In the genomic region with DNA sequence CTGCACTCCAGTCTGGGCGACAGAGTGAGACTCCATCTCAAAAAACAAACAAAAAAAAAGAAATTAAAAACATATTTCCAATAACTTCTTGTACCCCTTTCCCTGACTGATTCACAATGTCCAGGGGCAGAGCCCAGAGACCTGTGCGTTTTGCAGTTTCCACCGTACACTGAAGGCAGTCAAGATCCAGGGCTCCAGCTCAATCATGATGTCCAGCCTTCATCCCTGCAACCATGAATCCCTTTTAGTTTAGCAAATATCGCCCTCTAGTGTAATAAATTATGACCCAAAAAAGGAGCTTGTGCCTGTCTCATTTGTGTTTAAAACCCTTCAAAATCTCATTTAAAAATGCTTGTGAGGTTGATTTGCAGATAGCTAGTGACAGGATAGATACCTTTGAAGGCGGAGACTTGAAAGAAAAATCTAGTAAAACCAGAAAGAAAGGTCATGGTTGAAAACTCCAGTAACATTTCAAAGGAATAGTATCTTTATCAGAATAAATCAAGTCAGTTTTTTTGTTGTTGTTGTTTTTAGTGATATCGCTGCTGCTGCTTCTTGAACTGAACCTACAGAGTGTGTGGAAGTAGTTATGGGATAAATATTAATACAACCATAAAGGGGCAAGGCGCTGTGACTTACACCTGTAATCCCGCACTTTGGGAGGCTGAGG, we compare ENCODE assay signal across 1 cellular context.
A peak's percentile ranks its signal among the peaks of the same experiment; 100 is the strongest.
TF ChIP-seq lines count a peak whose summit lies in the region.

No MANE protein-coding gene starts in this region.

TF ChIP-seq in HepG2, 621 proteins besides CTCF, POLR2A, EP300 and RAD21 (continued from another document and continues in another):
- TF ChIP-seq KLF11 (CRISPR knock-in tag; IDR thresholded peaks at IDR 0.05) (0 out of 2 replicates have a peak, but pooled peaks have one; percentile 33), MIXL1 (CRISPR knock-in tag; IDR thresholded peaks at IDR 0.05) (peak; percentile 86), ZSCAN12 (CRISPR knock-in tag; IDR thresholded peaks at IDR 0.05) (no peak), ZNF484 (CRISPR knock-in tag; IDR thresholded peaks at IDR 0.05; ENCODE audit: borderline replicate concordance, low read depth) (no peak), ZNF629 (CRISPR knock-in tag; conservative IDR thresholded peaks at IDR 0.05) (peak; percentile 57), PPARG (CRISPR knock-in tag; conservative IDR thresholded peaks at IDR 0.05) (peak; percentile 22; the same call in 1 of the 2 replicates), SMAD3 (CRISPR knock-in tag; IDR thresholded peaks at IDR 0.05) (peak; percentile 1; the same call in 1 of the 2 replicates), MED8 (CRISPR knock-in tag; IDR thresholded peaks at IDR 0.05; ENCODE audit: insufficient replicate concordance) (no peak), ZNF367 (CRISPR knock-in tag; IDR thresholded peaks at IDR 0.05; ENCODE audit: borderline replicate concordance) (no peak), ZSCAN25 (CRISPR knock-in tag; IDR thresholded peaks at IDR 0.05) (peak; percentile 36; the same call in 1 of the 2 replicates), ZNF766 (CRISPR knock-in tag; IDR thresholded peaks at IDR 0.05; ENCODE audit: borderline replicate concordance) (no peak), SIX1 (CRISPR knock-in tag; IDR thresholded peaks at IDR 0.05; ENCODE audit: borderline replicate concordance) (0 out of 2 replicates have a peak, but pooled peaks have one; percentile 17), THYN1 (CRISPR knock-in tag; IDR thresholded peaks at IDR 0.05; ENCODE audit: borderline replicate concordance, low read depth) (0 out of 2 replicates have a peak, but pooled peaks have one; percentile 87), AGO2 (optimal IDR thresholded peaks at IDR 0.05; ENCODE audit: low read depth, low read length) (no peak), DMAP1 (CRISPR knock-in tag; IDR thresholded peaks at IDR 0.05) (no peak), SATB2 (CRISPR knock-in tag; IDR thresholded peaks at IDR 0.05) (no peak), ZNF530 (CRISPR knock-in tag; IDR thresholded peaks at IDR 0.05; ENCODE audit: low read depth) (no peak), FIP1L1 (IDR thresholded peaks at IDR 0.05; ENCODE audit: borderline replicate concordance, insufficient read depth, low read depth, low read length) (no peak), ZNF354B (CRISPR knock-in tag; IDR thresholded peaks at IDR 0.05) (peak; percentile 74; the same call in 1 of the 2 replicates), THAP11 (CRISPR knock-in tag; IDR thresholded peaks at IDR 0.05) (peak; percentile 23; the same call in 1 of the 2 replicates), FOSL2 (CRISPR knock-in tag; IDR thresholded peaks at IDR 0.05) (peak; percentile 11; the same call in 1 of the 2 replicates), ZNF7 (CRISPR knock-in tag; IDR thresholded peaks at IDR 0.05) (no peak), RFXANK (CRISPR knock-in tag; IDR thresholded peaks at IDR 0.05) (no peak), HOXA9 (CRISPR knock-in tag; IDR thresholded peaks at IDR 0.05; ENCODE audit: borderline replicate concordance) (no peak), RBAK (CRISPR knock-in tag; IDR thresholded peaks at IDR 0.05) (no peak), ZNF720 (CRISPR knock-in tag; IDR thresholded peaks at IDR 0.05) (no peak), NCOA5 (CRISPR knock-in tag; IDR thresholded peaks at IDR 0.05) (no peak), SMC3 (IDR thresholded peaks at IDR 0.05; ENCODE audit: low read length) (peak; percentile 93), RNF2 (conservative IDR thresholded peaks at IDR 0.05; ENCODE audit: low read depth) (no peak), NFE2L1 (CRISPR knock-in tag; IDR thresholded peaks at IDR 0.05; ENCODE audit: borderline replicate concordance) (no peak), FOXK1 (CRISPR knock-in tag; IDR thresholded peaks at IDR 0.05; ENCODE audit: borderline replicate concordance, low read depth) (no peak), ZBTB38 (CRISPR knock-in tag; IDR thresholded peaks at IDR 0.05) (no peak), ZNF674 (CRISPR knock-in tag; IDR thresholded peaks at IDR 0.05; ENCODE audit: low read depth) (no peak)
- TF ChIP-seq, protein P1, sequence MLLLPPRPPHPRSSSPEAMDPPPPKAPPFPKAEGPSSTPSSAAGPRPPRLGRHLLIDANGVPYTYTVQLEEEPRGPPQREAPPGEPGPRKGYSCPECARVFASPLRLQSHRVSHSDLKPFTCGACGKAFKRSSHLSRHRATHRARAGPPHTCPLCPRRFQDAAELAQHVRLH (CRISPR knock-in tag; IDR thresholded peaks at IDR 0.05; ENCODE audit: borderline replicate concordance, low read depth), result no peak
- TF ChIP-seq, protein P2, sequence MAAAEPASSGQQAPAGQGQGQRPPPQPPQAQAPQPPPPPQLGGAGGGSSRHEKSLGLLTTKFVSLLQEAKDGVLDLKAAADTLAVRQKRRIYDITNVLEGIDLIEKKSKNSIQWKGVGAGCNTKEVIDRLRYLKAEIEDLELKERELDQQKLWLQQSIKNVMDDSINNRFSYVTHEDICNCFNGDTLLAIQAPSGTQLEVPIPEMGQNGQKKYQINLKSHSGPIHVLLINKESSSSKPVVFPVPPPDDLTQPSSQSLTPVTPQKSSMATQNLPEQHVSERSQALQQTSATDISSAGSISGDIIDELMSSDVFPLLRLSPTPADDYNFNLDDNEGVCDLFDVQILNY (CRISPR knock-in tag; conservative IDR thresholded peaks at IDR 0.05), result no peak
- TF ChIP-seq, protein P3, sequence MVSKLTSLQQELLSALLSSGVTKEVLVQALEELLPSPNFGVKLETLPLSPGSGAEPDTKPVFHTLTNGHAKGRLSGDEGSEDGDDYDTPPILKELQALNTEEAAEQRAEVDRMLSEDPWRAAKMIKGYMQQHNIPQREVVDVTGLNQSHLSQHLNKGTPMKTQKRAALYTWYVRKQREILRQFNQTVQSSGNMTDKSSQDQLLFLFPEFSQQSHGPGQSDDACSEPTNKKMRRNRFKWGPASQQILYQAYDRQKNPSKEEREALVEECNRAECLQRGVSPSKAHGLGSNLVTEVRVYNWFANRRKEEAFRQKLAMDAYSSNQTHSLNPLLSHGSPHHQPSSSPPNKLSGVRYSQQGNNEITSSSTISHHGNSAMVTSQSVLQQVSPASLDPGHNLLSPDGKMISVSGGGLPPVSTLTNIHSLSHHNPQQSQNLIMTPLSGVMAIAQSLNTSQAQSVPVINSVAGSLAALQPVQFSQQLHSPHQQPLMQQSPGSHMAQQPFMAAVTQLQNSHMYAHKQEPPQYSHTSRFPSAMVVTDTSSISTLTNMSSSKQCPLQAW (CRISPR knock-in tag; IDR thresholded peaks at IDR 0.05), result no peak
- TF ChIP-seq, protein P4, sequence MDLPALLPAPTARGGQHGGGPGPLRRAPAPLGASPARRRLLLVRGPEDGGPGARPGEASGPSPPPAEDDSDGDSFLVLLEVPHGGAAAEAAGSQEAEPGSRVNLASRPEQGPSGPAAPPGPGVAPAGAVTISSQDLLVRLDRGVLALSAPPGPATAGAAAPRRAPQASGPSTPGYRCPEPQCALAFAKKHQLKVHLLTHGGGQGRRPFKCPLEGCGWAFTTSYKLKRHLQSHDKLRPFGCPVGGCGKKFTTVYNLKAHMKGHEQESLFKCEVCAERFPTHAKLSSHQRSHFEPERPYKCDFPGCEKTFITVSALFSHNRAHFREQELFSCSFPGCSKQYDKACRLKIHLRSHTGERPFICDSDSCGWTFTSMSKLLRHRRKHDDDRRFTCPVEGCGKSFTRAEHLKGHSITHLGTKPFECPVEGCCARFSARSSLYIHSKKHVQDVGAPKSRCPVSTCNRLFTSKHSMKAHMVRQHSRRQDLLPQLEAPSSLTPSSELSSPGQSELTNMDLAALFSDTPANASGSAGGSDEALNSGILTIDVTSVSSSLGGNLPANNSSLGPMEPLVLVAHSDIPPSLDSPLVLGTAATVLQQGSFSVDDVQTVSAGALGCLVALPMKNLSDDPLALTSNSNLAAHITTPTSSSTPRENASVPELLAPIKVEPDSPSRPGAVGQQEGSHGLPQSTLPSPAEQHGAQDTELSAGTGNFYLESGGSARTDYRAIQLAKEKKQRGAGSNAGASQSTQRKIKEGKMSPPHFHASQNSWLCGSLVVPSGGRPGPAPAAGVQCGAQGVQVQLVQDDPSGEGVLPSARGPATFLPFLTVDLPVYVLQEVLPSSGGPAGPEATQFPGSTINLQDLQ (CRISPR knock-in tag; IDR thresholded peaks at IDR 0.05), result no peak
- TF ChIP-seq, protein P5, sequence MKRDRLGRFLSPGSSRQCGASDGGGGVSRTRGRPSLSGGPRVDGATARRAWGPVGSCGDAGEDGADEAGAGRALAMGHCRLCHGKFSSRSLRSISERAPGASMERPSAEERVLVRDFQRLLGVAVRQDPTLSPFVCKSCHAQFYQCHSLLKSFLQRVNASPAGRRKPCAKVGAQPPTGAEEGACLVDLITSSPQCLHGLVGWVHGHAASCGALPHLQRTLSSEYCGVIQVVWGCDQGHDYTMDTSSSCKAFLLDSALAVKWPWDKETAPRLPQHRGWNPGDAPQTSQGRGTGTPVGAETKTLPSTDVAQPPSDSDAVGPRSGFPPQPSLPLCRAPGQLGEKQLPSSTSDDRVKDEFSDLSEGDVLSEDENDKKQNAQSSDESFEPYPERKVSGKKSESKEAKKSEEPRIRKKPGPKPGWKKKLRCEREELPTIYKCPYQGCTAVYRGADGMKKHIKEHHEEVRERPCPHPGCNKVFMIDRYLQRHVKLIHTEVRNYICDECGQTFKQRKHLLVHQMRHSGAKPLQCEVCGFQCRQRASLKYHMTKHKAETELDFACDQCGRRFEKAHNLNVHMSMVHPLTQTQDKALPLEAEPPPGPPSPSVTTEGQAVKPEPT (CRISPR knock-in tag; IDR thresholded peaks at IDR 0.05; ENCODE audit: low read depth), result no peak
- TF ChIP-seq, protein P6, sequence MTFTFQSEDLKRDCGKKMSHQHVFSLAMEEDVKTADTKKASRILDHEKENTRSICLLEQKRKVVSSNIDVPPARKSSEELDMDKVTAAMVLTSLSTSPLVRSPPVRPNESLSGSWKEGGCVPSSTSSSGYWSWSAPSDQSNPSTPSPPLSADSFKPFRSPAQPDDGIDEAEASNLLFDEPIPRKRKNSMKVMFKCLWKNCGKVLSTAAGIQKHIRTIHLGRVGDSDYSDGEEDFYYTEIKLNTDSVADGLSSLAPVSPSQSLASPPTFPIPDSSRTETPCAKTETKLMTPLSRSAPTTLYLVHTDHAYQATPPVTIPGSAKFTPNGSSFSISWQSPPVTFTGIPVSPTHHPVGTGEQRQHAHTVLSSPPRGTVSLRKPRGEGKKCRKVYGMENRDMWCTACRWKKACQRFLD (CRISPR knock-in tag; IDR thresholded peaks at IDR 0.05; ENCODE audit: borderline replicate concordance), result no peak
- TF ChIP-seq, protein P7, sequence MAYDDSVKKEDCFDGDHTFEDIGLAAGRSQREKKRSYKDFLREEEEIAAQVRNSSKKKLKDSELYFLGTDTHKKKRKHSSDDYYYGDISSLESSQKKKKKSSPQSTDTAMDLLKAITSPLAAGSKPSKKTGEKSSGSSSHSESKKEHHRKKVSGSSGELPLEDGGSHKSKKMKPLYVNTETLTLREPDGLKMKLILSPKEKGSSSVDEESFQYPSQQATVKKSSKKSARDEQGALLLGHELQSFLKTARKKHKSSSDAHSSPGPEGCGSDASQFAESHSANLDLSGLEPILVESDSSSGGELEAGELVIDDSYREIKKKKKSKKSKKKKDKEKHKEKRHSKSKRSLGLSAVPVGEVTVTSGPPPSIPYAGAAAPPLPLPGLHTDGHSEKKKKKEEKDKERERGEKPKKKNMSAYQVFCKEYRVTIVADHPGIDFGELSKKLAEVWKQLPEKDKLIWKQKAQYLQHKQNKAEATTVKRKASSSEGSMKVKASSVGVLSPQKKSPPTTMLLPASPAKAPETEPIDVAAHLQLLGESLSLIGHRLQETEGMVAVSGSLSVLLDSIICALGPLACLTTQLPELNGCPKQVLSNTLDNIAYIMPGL (CRISPR knock-in tag; IDR thresholded peaks at IDR 0.05; ENCODE audit: borderline replicate concordance in 1 of 2, low read depth in 1 of 2), result peak in 1 of 2 experiments; percentile 41; a peak in 2 of 4 replicates
- TF ChIP-seq, protein P8, sequence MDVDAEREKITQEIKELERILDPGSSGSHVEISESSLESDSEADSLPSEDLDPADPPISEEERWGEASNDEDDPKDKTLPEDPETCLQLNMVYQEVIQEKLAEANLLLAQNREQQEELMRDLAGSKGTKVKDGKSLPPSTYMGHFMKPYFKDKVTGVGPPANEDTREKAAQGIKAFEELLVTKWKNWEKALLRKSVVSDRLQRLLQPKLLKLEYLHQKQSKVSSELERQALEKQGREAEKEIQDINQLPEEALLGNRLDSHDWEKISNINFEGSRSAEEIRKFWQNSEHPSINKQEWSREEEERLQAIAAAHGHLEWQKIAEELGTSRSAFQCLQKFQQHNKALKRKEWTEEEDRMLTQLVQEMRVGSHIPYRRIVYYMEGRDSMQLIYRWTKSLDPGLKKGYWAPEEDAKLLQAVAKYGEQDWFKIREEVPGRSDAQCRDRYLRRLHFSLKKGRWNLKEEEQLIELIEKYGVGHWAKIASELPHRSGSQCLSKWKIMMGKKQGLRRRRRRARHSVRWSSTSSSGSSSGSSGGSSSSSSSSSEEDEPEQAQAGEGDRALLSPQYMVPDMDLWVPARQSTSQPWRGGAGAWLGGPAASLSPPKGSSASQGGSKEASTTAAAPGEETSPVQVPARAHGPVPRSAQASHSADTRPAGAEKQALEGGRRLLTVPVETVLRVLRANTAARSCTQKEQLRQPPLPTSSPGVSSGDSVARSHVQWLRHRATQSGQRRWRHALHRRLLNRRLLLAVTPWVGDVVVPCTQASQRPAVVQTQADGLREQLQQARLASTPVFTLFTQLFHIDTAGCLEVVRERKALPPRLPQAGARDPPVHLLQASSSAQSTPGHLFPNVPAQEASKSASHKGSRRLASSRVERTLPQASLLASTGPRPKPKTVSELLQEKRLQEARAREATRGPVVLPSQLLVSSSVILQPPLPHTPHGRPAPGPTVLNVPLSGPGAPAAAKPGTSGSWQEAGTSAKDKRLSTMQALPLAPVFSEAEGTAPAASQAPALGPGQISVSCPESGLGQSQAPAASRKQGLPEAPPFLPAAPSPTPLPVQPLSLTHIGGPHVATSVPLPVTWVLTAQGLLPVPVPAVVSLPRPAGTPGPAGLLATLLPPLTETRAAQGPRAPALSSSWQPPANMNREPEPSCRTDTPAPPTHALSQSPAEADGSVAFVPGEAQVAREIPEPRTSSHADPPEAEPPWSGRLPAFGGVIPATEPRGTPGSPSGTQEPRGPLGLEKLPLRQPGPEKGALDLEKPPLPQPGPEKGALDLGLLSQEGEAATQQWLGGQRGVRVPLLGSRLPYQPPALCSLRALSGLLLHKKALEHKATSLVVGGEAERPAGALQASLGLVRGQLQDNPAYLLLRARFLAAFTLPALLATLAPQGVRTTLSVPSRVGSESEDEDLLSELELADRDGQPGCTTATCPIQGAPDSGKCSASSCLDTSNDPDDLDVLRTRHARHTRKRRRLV (CRISPR knock-in tag; IDR thresholded peaks at IDR 0.05), result no peak
- TF ChIP-seq, protein P9, sequence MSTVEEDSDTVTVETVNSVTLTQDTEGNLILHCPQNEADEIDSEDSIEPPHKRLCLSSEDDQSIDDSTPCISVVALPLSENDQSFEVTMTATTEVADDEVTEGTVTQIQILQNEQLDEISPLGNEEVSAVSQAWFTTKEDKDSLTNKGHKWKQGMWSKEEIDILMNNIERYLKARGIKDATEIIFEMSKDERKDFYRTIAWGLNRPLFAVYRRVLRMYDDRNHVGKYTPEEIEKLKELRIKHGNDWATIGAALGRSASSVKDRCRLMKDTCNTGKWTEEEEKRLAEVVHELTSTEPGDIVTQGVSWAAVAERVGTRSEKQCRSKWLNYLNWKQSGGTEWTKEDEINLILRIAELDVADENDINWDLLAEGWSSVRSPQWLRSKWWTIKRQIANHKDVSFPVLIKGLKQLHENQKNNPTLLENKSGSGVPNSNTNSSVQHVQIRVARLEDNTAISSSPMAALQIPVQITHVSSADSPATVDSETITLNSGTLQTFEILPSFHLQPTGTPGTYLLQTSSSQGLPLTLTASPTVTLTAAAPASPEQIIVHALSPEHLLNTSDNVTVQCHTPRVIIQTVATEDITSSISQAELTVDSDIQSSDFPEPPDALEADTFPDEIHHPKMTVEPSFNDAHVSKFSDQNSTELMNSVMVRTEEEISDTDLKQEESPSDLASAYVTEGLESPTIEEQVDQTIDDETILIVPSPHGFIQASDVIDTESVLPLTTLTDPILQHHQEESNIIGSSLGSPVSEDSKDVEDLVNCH (CRISPR knock-in tag; IDR thresholded peaks at IDR 0.05), result no peak
